In genomic region chr5:115842952-115843351, GRCh38 we compare ENCODE assay signal across 1 cellular context.
TF ChIP-seq lines count a peak whose summit lies in the region.

No MANE protein-coding gene starts in this region.

TF ChIP-seq in H1, 55 proteins besides CTCF, POLR2A, EP300 and RAD21:
- TF ChIP-seq EGR1 (IDR thresholded peaks at IDR 0.05; ENCODE audit: borderline replicate concordance, low read depth, low read length) (no peak), SUZ12 (IDR thresholded peaks at IDR 0.05; ENCODE audit: low read length) (no peak), ZNF274 (IDR thresholded peaks at IDR 0.05; ENCODE audit: borderline replicate concordance, extremely low read depth, low read length) (no peak), GABPA (IDR thresholded peaks at IDR 0.05; ENCODE audit: borderline replicate concordance, insufficient read depth, low read length) (no peak), FOSL1 (IDR thresholded peaks at IDR 0.05; ENCODE audit: insufficient read depth, low read depth, low read length) (no peak), JUN (IDR thresholded peaks at IDR 0.05; ENCODE audit: low read depth, low read length) (no peak), ATF2 (IDR thresholded peaks at IDR 0.05; ENCODE audit: low read length) (no peak), HDAC2 (IDR thresholded peaks at IDR 0.05; ENCODE audit: borderline replicate concordance in 1 of 2, low read depth in 2 of 2, low read length in 2 of 2) (no peak)
